Comparison of ENCODE assay signal across 8 cellular contexts in genomic region chr20:20051767-20052073, GRCh38. TPM values are rescaled to one million over a fixed set of nuclear protein-coding genes. Genes with fewer than 3 reads are reported as not detected.
DNase-seq lines count a peak whose midpoint lies in the region; ATAC-seq and TF ChIP-seq lines count a peak whose summit lies in the region.

No MANE protein-coding gene starts in this region.

- TF ChIP-seq CTCF in NB4 (IDR thresholded peaks at IDR 0.05; ENCODE audit: low read depth, low read length) (no peak), endodermal cell (conservative IDR thresholded peaks at IDR 0.05) (no peak), osteoblast (IDR thresholded peaks at IDR 0.05; ENCODE audit: extremely low read depth, low read depth, low read length) (no peak)

- peak overlapping the region; percentile 99 for H2AFZ ChIP-seq in osteoblast (ENCODE audit: low read length)

- WGBS in endodermal cell (ENCODE audit: insufficient coverage in 1 of 2, insufficient read length in 1 of 2), 2 experiments = 2 to 3% methylated on average over 10 to 13 of the region's 13 CpGs

- H4K20me1 ChIP-seq in osteoblast (ENCODE audit: insufficient read depth, low read length) = peaks cover 6% of the 10 kb centered on the region

- no peaks in the 10 kb centered on the region for H3K4me1 ChIP-seq in endodermal cell (ENCODE audit: control insufficient read depth, insufficient read depth, low read length)
- H3K4me1 ChIP-seq in osteoblast (ENCODE audit: insufficient read depth, low read length) = peaks cover 7% of the 10 kb centered on the region

- peaks cover 34% of the 10 kb centered on the region for H3K36me3 Mint-ChIP-seq in endodermal cell (ENCODE audit: low read depth)

- no peak for TF ChIP-seq POLR2A in NB4 (IDR thresholded peaks at IDR 0.05; ENCODE audit: extremely low read depth, insufficient read length)

- peak overlapping the region; percentile 98 for H3K27ac Mint-ChIP-seq in endodermal cell

- H3K9me3 ChIP-seq in endodermal cell (ENCODE audit: control insufficient read depth, low read length) (no peaks in the 10 kb centered on the region), osteoblast (ENCODE audit: low read depth, low read length) (no peaks in the 10 kb centered on the region)

- peak overlapping the region; percentile 92 for H3K4me2 ChIP-seq in osteoblast (ENCODE audit: insufficient read depth, low read length)

- H3K27ac ChIP-seq in endodermal cell (ENCODE audit: low read depth, low read length) (peak overlapping the region; percentile 59), osteoblast (ENCODE audit: low read depth, low read length) (peak overlapping the region; percentile 86)

- H3K79me2 ChIP-seq in osteoblast (ENCODE audit: insufficient read depth, low read length) = peaks cover 23% of the 10 kb centered on the region

- H3K36me3 ChIP-seq in endodermal cell (ENCODE audit: control insufficient read depth, insufficient read depth, low read length) (peaks cover 37% of the 10 kb centered on the region), osteoblast (ENCODE audit: insufficient read depth, low read length) (peaks cover 35% of the 10 kb centered on the region)

- H3K27me3 ChIP-seq in endodermal cell (ENCODE audit: control insufficient read depth, insufficient read depth, low read length, poor library complexity, severe bottlenecking) (peaks cover 8% of the 10 kb centered on the region), osteoblast (ENCODE audit: insufficient read depth, low read length) (peaks cover 3% of the 10 kb centered on the region)

- ATAC-seq in GM19395 (IDR thresholded peaks at IDR 0.05; ENCODE audit: unreplicated experiment) = peak; percentile 1

- H3K9me3 Mint-ChIP-seq in endodermal cell = no peaks in the 10 kb centered on the region

- H3K4me3 Mint-ChIP-seq in endodermal cell = peak overlapping the region; percentile 99

- no peaks in the 10 kb centered on the region for H3K27me3 Mint-ChIP-seq in endodermal cell (ENCODE audit: insufficient read depth)

- H3K4me3 ChIP-seq in NB4 (ENCODE audit: low read depth, low read length) = peak overlapping the region; percentile 96
- H3K4me3 ChIP-seq in endodermal cell (ENCODE audit: low read length) = peak overlapping the region; percentile 97
- peak overlapping the region; percentile 100 for H3K4me3 ChIP-seq in osteoblast (ENCODE audit: insufficient read depth, low read length)

- no peak for DNase-seq in NB4 (ENCODE audit: low read depth)
- DNase-seq in endodermal cell = no peak
- DNase-seq in osteoblast (ENCODE audit: insufficient read length, low spot score, missing footprints) = peak; percentile 35
- no peak for DNase-seq in NCI-H2171 (lab: John Stamatoyannopoulos, UW)
- DNase-seq in stimulated activated CD4-positive, alpha-beta T cell treated with anti-CD3 and anti-CD28 coated beads, Interleukin-15, amount 100 ng/mL, for 24 hours = no peak
- no peak for DNase-seq in COLO668 (lab: John Stamatoyannopoulos, UW; ENCODE audit: unreplicated experiment)
- no peak for DNase-seq in OCI-M2 (lab: John Stamatoyannopoulos, UW; ENCODE audit: unreplicated experiment)

- H3K4me1 Mint-ChIP-seq in endodermal cell = peaks cover 4% of the 10 kb centered on the region

- peak overlapping the region; percentile 77 for H3K9ac ChIP-seq in endodermal cell (ENCODE audit: extremely low read depth, low read length, poor library complexity, severe bottlenecking)

RNA-seq across cellular contexts. Expression of gene CRNKL1, which starts 0.5 kb away (rescaled TPM):
- total RNA-seq in endodermal cell (10 to 100 TPM; 22.2 to 23.4 TPM), osteoblast (31.5 and 33.7 TPM in 2 replicates)
- 24.1 TPM for polyA plus RNA-seq in endodermal cell (2013, experiment 1 of 2)
- polyA plus RNA-seq in endodermal cell (2013, experiment 2 of 2) = 21.3 TPM

RNA-seq across cellular contexts. Expression of gene CFAP61, which starts 0.6 kb away (rescaled TPM):
- total RNA-seq in endodermal cell (under 1 TPM; 0.64 to 0.73 TPM), osteoblast (not detected in 2 replicates)
- 0.85 TPM for polyA plus RNA-seq in endodermal cell (2013, experiment 1 of 2)
- polyA plus RNA-seq in endodermal cell (2013, experiment 2 of 2) = 1.5 TPM

RNA-seq across cellular contexts. Expression of gene NAA20, which starts 34.6 kb away (rescaled TPM):
- total RNA-seq in endodermal cell (10 to 100 TPM; 35.1 to 39.4 TPM), osteoblast (32.6 and 43.3 TPM in 2 replicates)
- polyA plus RNA-seq in endodermal cell (2013, experiment 1 of 2) = 37.8 TPM
- 40.2 TPM for polyA plus RNA-seq in endodermal cell (2013, experiment 2 of 2)
